In genomic region chr16:7097537-7097936, GRCh38 we compare ENCODE assay signal across 30 cellular contexts.
"Had no signal": no experiment of that assay in that cellular context is flagged by ENCODE, and none has a peak within 500 bp of the region (broad histone marks: within the 10 kb centered on the region; RNA-seq: fewer than 3 reads in every experiment).

No MANE protein-coding gene starts in this region.

- ATAC-seq: activated CD4-positive, alpha-beta T cell treated with anti-CD3 and anti-CD28 coated beads for 36 hours; activated CD8-positive, alpha-beta memory T cell treated with anti-CD3 and anti-CD28 coated beads, Interleukin-2, amount 10 ng/mL, durations not matched to agents 7 days and 5 days; activated CD8-positive, alpha-beta T cell treated with anti-CD3 and anti-CD28 coated beads, Interleukin-2, amount 10 ng/mL, durations not matched to agents 7 days and 5 days; activated naive CD4-positive, alpha-beta T cell treated with anti-CD3 and anti-CD28 coated beads, Interleukin-2, amount 50 U/mL, for 72 hours; esophagus mucosa had no signal

- FAIRE-seq: frontal cortex had no signal

- H3K36me3 Mint-ChIP-seq: activated CD4-positive, alpha-beta memory T cell treated with anti-CD3 and anti-CD28 coated beads for 36 hours; activated CD8-positive, alpha-beta memory T cell treated with anti-CD3 and anti-CD28 coated beads, Interleukin-2, amount 10 ng/mL, durations not matched to agents 7 days and 5 days; activated naive CD4-positive, alpha-beta T cell treated with anti-CD3 and anti-CD28 coated beads, Interleukin-2, amount 10 ng/mL, durations not matched to agents 7 days and 5 days; activated naive CD4-positive, alpha-beta T cell treated with anti-CD3 and anti-CD28 coated beads, Interleukin-2, amount 50 U/mL, for 72 hours; activated naive CD8-positive, alpha-beta T cell treated with anti-CD3 and anti-CD28 coated beads, Interleukin-2, amount 10 ng/mL, durations not matched to agents 7 days and 5 days; brain had no signal

- H3K27me3 ChIP-seq: ascending aorta, breast epithelium, cardiac muscle cell, colonic mucosa had no signal

- H3K4me3 Mint-ChIP-seq: activated CD4-positive, alpha-beta memory T cell treated with anti-CD3 and anti-CD28 coated beads for 36 hours; activated CD4-positive, alpha-beta T cell treated with anti-CD3 and anti-CD28 coated beads for 36 hours; activated CD4-positive, alpha-beta T cell treated with anti-CD3 and anti-CD28 coated beads, Interleukin-2, amount 10 ng/mL, durations not matched to agents 24 days and 14 days; activated CD8-positive, alpha-beta memory T cell treated with anti-CD3 and anti-CD28 coated beads, Interleukin-2, amount 10 ng/mL, durations not matched to agents 7 days and 5 days; activated CD8-positive, alpha-beta T cell treated with anti-CD3 and anti-CD28 coated beads, Interleukin-2, amount 10 ng/mL, durations not matched to agents 7 days and 5 days; activated naive CD4-positive, alpha-beta T cell treated with anti-CD3 and anti-CD28 coated beads, Interleukin-2, amount 10 ng/mL, durations not matched to agents 7 days and 5 days; activated naive CD8-positive, alpha-beta T cell treated with anti-CD3 and anti-CD28 coated beads, Interleukin-2, amount 10 ng/mL, durations not matched to agents 7 days and 5 days; activated T-helper 1 cell treated with anti-CD3 and anti-CD28 coated beads, Interleukin-12 subunit alpha, Interleukin-12 subunit beta, Interleukin-2, Interleukin-4 antibody, amounts not matched to agents 30 ng/mL and 10 ng/mL and 1 ng/mL, durations not matched to agents 14 hours and 24 hours and 36 hours; brain had no signal

- H3K27ac Mint-ChIP-seq: activated CD4-positive, alpha-beta memory T cell treated with anti-CD3 and anti-CD28 coated beads for 36 hours; activated CD4-positive, alpha-beta T cell treated with anti-CD3 and anti-CD28 coated beads for 36 hours; activated CD4-positive, alpha-beta T cell treated with anti-CD3 and anti-CD28 coated beads, Interleukin-2, amount 10 ng/mL, durations not matched to agents 24 days and 14 days; activated CD8-positive, alpha-beta memory T cell treated with anti-CD3 and anti-CD28 coated beads, Interleukin-2, amount 10 ng/mL, durations not matched to agents 7 days and 5 days; activated CD8-positive, alpha-beta T cell treated with anti-CD3 and anti-CD28 coated beads, Interleukin-2, amount 10 ng/mL, durations not matched to agents 7 days and 5 days; activated naive CD4-positive, alpha-beta T cell treated with anti-CD3 and anti-CD28 coated beads, Interleukin-2, amount 10 ng/mL, durations not matched to agents 7 days and 5 days; activated naive CD8-positive, alpha-beta T cell treated with anti-CD3 and anti-CD28 coated beads, Interleukin-2, amount 10 ng/mL, durations not matched to agents 7 days and 5 days; activated T-helper 1 cell treated with anti-CD3 and anti-CD28 coated beads, Interleukin-12 subunit alpha, Interleukin-12 subunit beta, Interleukin-2, Interleukin-4 antibody, amounts not matched to agents 30 ng/mL and 10 ng/mL and 1 ng/mL, durations not matched to agents 14 hours and 24 hours and 36 hours; activated T-helper 2 cell treated with anti-CD3 and anti-CD28 coated beads, Interferon-gamma antibody, Interleukin-2, Interleukin-4, amounts not matched to agents 10 μg/mL and 5 μg/mL and 100 μg/mL, durations not matched to agents 14 hours and 24 hours and 36 hours had no signal

- DNase-seq: activated CD4-positive, alpha-beta memory T cell treated with anti-CD3 and anti-CD28 coated beads for 36 hours; activated CD4-positive, alpha-beta T cell treated with anti-CD3 and anti-CD28 coated beads for 36 hours; activated CD4-positive, alpha-beta T cell treated with anti-CD3 and anti-CD28 coated beads, Interleukin-2, amount 10 ng/mL, durations not matched to agents 24 days and 14 days; activated CD4-positive, CD25-positive, alpha-beta regulatory T cell; activated CD4-positive, CD25-positive, alpha-beta regulatory T cell treated with anti-CD3 and anti-CD28 coated beads, Interleukin-2, amount 50 U/mL, for 72 hours; activated CD8-positive, alpha-beta memory T cell treated with anti-CD3 and anti-CD28 coated beads, Interleukin-2, amount 10 ng/mL, durations not matched to agents 7 days and 5 days; activated CD8-positive, alpha-beta memory T cell treated with anti-CD3 and anti-CD28 coated beads, Interleukin-2, amount 50 U/mL, for 4 hours; activated CD8-positive, alpha-beta T cell treated with anti-CD3 and anti-CD28 coated beads, Interleukin-2, amount 10 ng/mL, durations not matched to agents 7 days and 5 days; activated effector memory CD4-positive, alpha-beta T cell treated with anti-CD3 and anti-CD28 coated beads, Interleukin-2, amount 50 U/mL, for 16 hours; activated naive CD4-positive, alpha-beta T cell; activated naive CD4-positive, alpha-beta T cell treated with anti-CD3 and anti-CD28 coated beads, Interleukin-2, amount 10 ng/mL, durations not matched to agents 7 days and 5 days; activated naive CD8-positive, alpha-beta T cell treated with anti-CD3 and anti-CD28 coated beads, Interleukin-2, amount 10 ng/mL, durations not matched to agents 7 days and 5 days; activated T-cell treated with anti-CD3 and anti-CD28 coated beads, Interleukin-2, amount 50 U/mL, for 1 hour; activated T-cell treated with anti-CD3 and anti-CD28 coated beads, Interleukin-2, amount 50 U/mL, for 48 hours; central memory CD4-positive, alpha-beta T cell; cerebellar nuclear complex; colonic mucosa; effector CD8-positive, alpha-beta T cell; foreskin fibroblast; head of caudate nucleus; T-helper 2 cell had no signal

- H3K4me1 ChIP-seq: ascending aorta, breast epithelium, colonic mucosa had no signal

- H3K36me3 ChIP-seq: ascending aorta, breast epithelium, cardiac muscle cell, colonic mucosa had no signal

- H3K9me3 ChIP-seq: ascending aorta, breast epithelium, colonic mucosa had no signal

- H3K27ac ChIP-seq: ascending aorta, breast epithelium, cardiac muscle cell, colonic mucosa had no signal

- H3K4me3 ChIP-seq: ascending aorta, breast epithelium, cardiac muscle cell, colonic mucosa had no signal

- H3K4me1 Mint-ChIP-seq: activated CD4-positive, alpha-beta T cell treated with anti-CD3 and anti-CD28 coated beads for 36 hours; activated CD4-positive, alpha-beta T cell treated with anti-CD3 and anti-CD28 coated beads, Interleukin-2, amount 10 ng/mL, durations not matched to agents 24 days and 14 days; activated CD8-positive, alpha-beta memory T cell treated with anti-CD3 and anti-CD28 coated beads, Interleukin-2, amount 10 ng/mL, durations not matched to agents 7 days and 5 days; activated naive CD4-positive, alpha-beta T cell treated with anti-CD3 and anti-CD28 coated beads, Interleukin-2, amount 10 ng/mL, durations not matched to agents 7 days and 5 days; activated naive CD8-positive, alpha-beta T cell treated with anti-CD3 and anti-CD28 coated beads, Interleukin-2, amount 10 ng/mL, durations not matched to agents 7 days and 5 days had no signal

- H3K27me3 Mint-ChIP-seq: activated CD4-positive, alpha-beta memory T cell treated with anti-CD3 and anti-CD28 coated beads for 36 hours; activated CD4-positive, alpha-beta T cell treated with anti-CD3 and anti-CD28 coated beads for 36 hours; activated CD4-positive, alpha-beta T cell treated with anti-CD3 and anti-CD28 coated beads, Interleukin-2, amount 10 ng/mL, durations not matched to agents 24 days and 14 days; activated CD8-positive, alpha-beta memory T cell treated with anti-CD3 and anti-CD28 coated beads, Interleukin-2, amount 10 ng/mL, durations not matched to agents 7 days and 5 days; activated naive CD4-positive, alpha-beta T cell treated with anti-CD3 and anti-CD28 coated beads, Interleukin-2, amount 10 ng/mL, durations not matched to agents 7 days and 5 days; activated naive CD8-positive, alpha-beta T cell treated with anti-CD3 and anti-CD28 coated beads, Interleukin-2, amount 10 ng/mL, durations not matched to agents 7 days and 5 days had no signal
